In genomic region chr17:81868674-81869220, GRCh38 we compare ENCODE assay signal across 6 cellular contexts. TPM values are rescaled to one million over a fixed set of nuclear protein-coding genes. Genes with fewer than 3 reads are reported as not detected.
DNase-seq lines count a peak whose midpoint lies in the region; ATAC-seq, FAIRE-seq and TF ChIP-seq lines count a peak whose summit lies in the region.

No MANE protein-coding gene starts in this region.

- H3K27me3 Mint-ChIP-seq in activated T-cell treated with anti-CD3 and anti-CD28 coated beads, Interleukin-2, amount 50 U/mL, for 4 hours (ENCODE audit: low read depth) = no peaks in the 10 kb centered on the region

- H3K4me3 ChIP-seq in bronchial epithelial cell (ENCODE audit: low read depth, low read length) (no peak overlapping the region), trophoblast cell (ENCODE audit: low read depth, low read length) (no peak overlapping the region)

- H3K4ac ChIP-seq in trophoblast cell (ENCODE audit: low read depth, low read length) = peak overlapping the region; percentile 3

- H4K12ac ChIP-seq in trophoblast cell (ENCODE audit: low read depth, low read length) = peak overlapping the region; percentile 5

- no CpG with 5 or more reads among the region's 30 CpGs for WGBS in trophoblast cell (ENCODE audit: extremely low coverage, insufficient coverage, insufficient read length)

- no peak overlapping the region for H3K23ac ChIP-seq in trophoblast cell (ENCODE audit: low read length)

- H3K27ac ChIP-seq in trophoblast cell (ENCODE audit: low read depth, low read length) = peak overlapping the region; percentile 82

- H3K79me1 ChIP-seq in trophoblast cell (ENCODE audit: low read length) = peaks cover 35% of the 10 kb centered on the region

- peaks cover 3% of the 10 kb centered on the region for H3K9me3 ChIP-seq in trophoblast cell (ENCODE audit: insufficient read depth, low read depth, low read length)

- H3K18ac ChIP-seq in trophoblast cell (ENCODE audit: low read length) = peak overlapping the region; percentile 31

- peaks cover 4% of the 10 kb centered on the region for H3K36me3 Mint-ChIP-seq in activated T-cell treated with anti-CD3 and anti-CD28 coated beads, Interleukin-2, amount 50 U/mL, for 4 hours (ENCODE audit: insufficient read depth)

- TF ChIP-seq CTCF in bronchial epithelial cell (IDR thresholded peaks at IDR 0.05; ENCODE audit: insufficient read depth, low read length, severe bottlenecking) = no peak

- peak overlapping the region; percentile 25 for H4K8ac ChIP-seq in trophoblast cell (ENCODE audit: low read depth, low read length)

- peaks cover 33% of the 10 kb centered on the region for H3K4me1 Mint-ChIP-seq in activated T-cell treated with anti-CD3 and anti-CD28 coated beads, Interleukin-2, amount 50 U/mL, for 4 hours (ENCODE audit: low read depth)

- no peak overlapping the region for H2AFZ ChIP-seq in trophoblast cell (ENCODE audit: insufficient read depth, low read length, poor library complexity)

- no peak for FAIRE-seq in bronchial epithelial cell (lab: Jason Lieb, UNC)

- no peaks in the 10 kb centered on the region for H3K9me3 Mint-ChIP-seq in activated T-cell treated with anti-CD3 and anti-CD28 coated beads, Interleukin-2, amount 50 U/mL, for 4 hours

- H4K91ac ChIP-seq in trophoblast cell (ENCODE audit: low read depth, low read length) = no peak overlapping the region

- H3K9ac ChIP-seq in trophoblast cell (ENCODE audit: low read length) = no peak overlapping the region

- peak overlapping the region; percentile 5 for H3K14ac ChIP-seq in trophoblast cell (ENCODE audit: low read length)

- H2AK5ac ChIP-seq in trophoblast cell (ENCODE audit: low read length) = peak overlapping the region; percentile 8

- no peak for DNase-seq in activated T-cell treated with anti-CD3 and anti-CD28 coated beads, Interleukin-2, amount 50 U/mL, for 4 hours
- no peak for DNase-seq in activated T-cell treated with anti-CD3 and anti-CD28 coated beads, Interleukin-2, amount 50 U/mL, for 1 hour
- DNase-seq in bronchial epithelial cell (ENCODE audit: low read depth) (peak; percentile 54), trophoblast cell (peak; percentile 58 to 72), UCSD-AML1 (lab: John Stamatoyannopoulos, UW; ENCODE audit: unreplicated experiment) (no peak), NCI-H2196 treated with DMSO at 0.1 percent for 48 hours (lab: John Stamatoyannopoulos, UW; ENCODE audit: unreplicated experiment) (no peak)

- peaks cover 23% of the 10 kb centered on the region for H3K79me2 ChIP-seq in trophoblast cell (ENCODE audit: control insufficient read depth, insufficient read depth, low read length, poor library complexity)

- no peak for ATAC-seq in activated T-cell treated with anti-CD3 and anti-CD28 coated beads, Interleukin-2, amount 50 U/mL, for 4 hours

- H2BK12ac ChIP-seq in trophoblast cell (ENCODE audit: low read length) = no peak overlapping the region

- H3K4me1 ChIP-seq in trophoblast cell (ENCODE audit: control insufficient read depth in 1 of 2, insufficient read depth in 2 of 2, low read length in 2 of 2) = peaks cover 31 to 40% of the 10 kb centered on the region in 2 experiments

- H3K36me3 ChIP-seq in bronchial epithelial cell (ENCODE audit: control insufficient read depth, insufficient read depth, low read length) = peaks cover 30% of the 10 kb centered on the region
- peaks cover 45 to 46% of the 10 kb centered on the region in 2 experiments for H3K36me3 ChIP-seq in trophoblast cell (ENCODE audit: control insufficient read depth in 1 of 2, insufficient read depth in 2 of 2, low read length in 2 of 2)

- peak overlapping the region; percentile 88 for H3K4me3 Mint-ChIP-seq in activated T-cell treated with anti-CD3 and anti-CD28 coated beads, Interleukin-2, amount 50 U/mL, for 4 hours

- H3K4me2 ChIP-seq in trophoblast cell (ENCODE audit: low read length) = peak overlapping the region; percentile 92

- peak overlapping the region; percentile 35 for H2BK5ac ChIP-seq in trophoblast cell (ENCODE audit: low read depth, low read length, poor library complexity)

- no peaks in the 10 kb centered on the region for H3K27me3 ChIP-seq in bronchial epithelial cell (ENCODE audit: control insufficient read depth, insufficient read depth, low read length)
- H3K27me3 ChIP-seq in trophoblast cell (ENCODE audit: insufficient read depth, low read length) = no peaks in the 10 kb centered on the region

- H2BK120ac ChIP-seq in trophoblast cell (ENCODE audit: insufficient read depth, low read length, poor library complexity) = peak overlapping the region; percentile 23

RNA-seq across cellular contexts. Expression of gene ARHGDIA, which starts 2.4 kb away (rescaled TPM):
- 100 to 1,000 TPM; 789 to 858 (median 821) TPM for total RNA-seq in activated T-cell treated with anti-CD3 and anti-CD28 coated beads, Interleukin-2, amount 50 U/mL, for 4 hours
- 57.4 and 67.0 TPM in 2 replicates for total RNA-seq in bronchial epithelial cell
- polyA plus RNA-seq in trophoblast cell (2013) = 397 and 403 TPM in 2 replicates

RNA-seq across cellular contexts. Expression of gene P4HB, which starts 8.4 kb away (rescaled TPM):
- 100 to 1,000 TPM; 442 to 487 (median 478) TPM for total RNA-seq in activated T-cell treated with anti-CD3 and anti-CD28 coated beads, Interleukin-2, amount 50 U/mL, for 4 hours
- total RNA-seq in bronchial epithelial cell = 673 and 821 TPM in 2 replicates
- 2,115 and 2,196 TPM in 2 replicates for polyA plus RNA-seq in trophoblast cell (2013)

RNA-seq across cellular contexts. Expression of gene ALYREF, which starts 22.6 kb away (rescaled TPM):
- 100 to 1,000 TPM; 321 to 369 (median 324) TPM for total RNA-seq in activated T-cell treated with anti-CD3 and anti-CD28 coated beads, Interleukin-2, amount 50 U/mL, for 4 hours
- 105 and 145 TPM in 2 replicates for total RNA-seq in bronchial epithelial cell
- polyA plus RNA-seq in trophoblast cell (2013) = 110 and 112 TPM in 2 replicates

RNA-seq across cellular contexts. Expression of gene ANAPC11, which starts 22.8 kb away (rescaled TPM):
- 100 to 1,000 TPM; 128 to 157 (median 153) TPM for total RNA-seq in activated T-cell treated with anti-CD3 and anti-CD28 coated beads, Interleukin-2, amount 50 U/mL, for 4 hours
- 237 and 251 TPM in 2 replicates for total RNA-seq in bronchial epithelial cell
- 320 and 330 TPM in 2 replicates for polyA plus RNA-seq in trophoblast cell (2013)

RNA-seq across cellular contexts. Expression of gene NPB, which starts 33.3 kb away (rescaled TPM):
- total RNA-seq in activated T-cell treated with anti-CD3 and anti-CD28 coated beads, Interleukin-2, amount 50 U/mL, for 4 hours = under 1 TPM in 2 of 3 donors, not detected in 1; 0.14 to 0.24 TPM
- 0.26 and 0.51 TPM in 2 replicates for total RNA-seq in bronchial epithelial cell
- polyA plus RNA-seq in trophoblast cell (2013) = 27.1 and 28.5 TPM in 2 replicates

Comparison
In these comparisons a context has a peak if more than half of its experiments do, and no peak if none do; other contexts are left out.
1. DNase-seq: peak in bronchial epithelial cell (single experiment) and trophoblast cell (2 of 2); none in activated T-cell treated with anti-CD3 and anti-CD28 coated beads, Interleukin-2, amount 50 U/mL, for 4 hours (single experiment), activated T-cell treated with anti-CD3 and anti-CD28 coated beads, Interleukin-2, amount 50 U/mL, for 1 hour (single experiment), UCSD-AML1 (single experiment) and NCI-H2196 treated with DMSO at 0.1 percent for 48 hours (single experiment).
2. RNA of gene ARHGDIA, which starts 2.4 kb away (total RNA-seq): 789 to 858 TPM in activated T-cell treated with anti-CD3 and anti-CD28 coated beads, Interleukin-2, amount 50 U/mL, for 4 hours; 57.4 to 67.0 TPM in bronchial epithelial cell; every median in the first group is over 10 times any median in the second.